ENCODE assay signal across 1 cellular context in genomic region chr1:64851664-64852063, GRCh38.
TF ChIP-seq lines count a peak whose summit lies in the region.

No MANE protein-coding gene starts in this region.

TF ChIP-seq in K562, 482 proteins besides CTCF, POLR2A, EP300 and RAD21:
- TF ChIP-seq ZNF668 (CRISPR knock-in tag; IDR thresholded peaks at IDR 0.05) (no peak), SPI1 (IDR thresholded peaks at IDR 0.05; ENCODE audit: borderline replicate concordance, low read depth, low read length) (peak; percentile 89)
